Comparison of ENCODE assay signal across 9 cellular contexts in the genomic region with DNA sequence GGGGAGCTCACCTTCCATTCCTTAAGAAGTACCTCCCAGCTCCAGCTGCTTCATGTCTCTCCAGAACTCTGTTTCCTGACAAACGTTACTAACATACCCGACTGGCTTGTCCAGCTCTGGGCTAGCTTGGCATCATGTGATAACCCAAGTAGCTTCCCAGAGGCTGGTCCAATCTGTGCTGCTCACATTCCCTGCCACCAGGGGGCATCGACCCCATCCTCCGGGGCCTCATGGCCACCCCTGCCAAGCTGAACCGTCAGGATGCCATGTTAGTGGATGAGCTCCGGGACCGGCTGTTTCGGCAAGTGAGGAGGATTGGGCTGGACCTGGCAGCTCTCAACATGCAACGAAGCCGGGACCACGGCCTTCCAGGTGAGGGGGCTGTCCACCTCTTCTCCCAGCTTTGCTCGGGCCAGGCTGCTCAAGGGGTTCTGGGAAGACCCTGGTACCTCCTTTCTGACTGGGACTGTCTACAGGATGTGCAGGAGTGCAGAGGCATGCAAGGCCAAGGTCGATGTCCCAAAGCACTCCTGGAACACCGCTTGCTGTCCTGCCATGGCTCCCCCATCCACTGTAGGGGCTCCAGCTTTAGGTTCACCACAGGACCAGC. TPM values are rescaled to one million over a fixed set of nuclear protein-coding genes. Genes with fewer than 3 reads are reported as not detected.
DNase-seq lines count a peak whose midpoint lies in the region; ATAC-seq, FAIRE-seq and TF ChIP-seq lines count a peak whose summit lies in the region.
"Had no signal": no experiment of that assay in that cellular context is flagged by ENCODE, and none has a peak within 500 bp of the region (broad histone marks: within the 10 kb centered on the region; RNA-seq: fewer than 3 reads in every experiment).

No MANE protein-coding gene starts in this region.

- no peak overlapping the region for H3K4me2 ChIP-seq in endothelial cell of umbilical vein (ENCODE audit: insufficient read depth, low read length)

- POLR2A ChIA-PET in activated CD4-positive, alpha-beta memory T cell treated with anti-CD3 and anti-CD28 coated beads for 36 hours (lab: Charles Lee) = interaction anchor here (0.5 kb wide), 1 partner anchor 205 kb away, joined by 6 read pairs; no protein-coding TSS in a partner anchor
- POLR2A ChIA-PET in endothelial cell of umbilical vein (lab: Charles Lee) = no interaction called here

- H3K4me1 Mint-ChIP-seq in activated CD4-positive, alpha-beta memory T cell treated with anti-CD3 and anti-CD28 coated beads for 36 hours (ENCODE audit: low read depth) = peaks cover 3% of the 10 kb centered on the region
- H3K4me1 Mint-ChIP-seq in osteocyte (ENCODE audit: unreplicated experiment) = no peaks in the 10 kb centered on the region

- peak; percentile 86 for DNase-seq in BE2C
- peak; percentile 77 to 88 for DNase-seq in NCI-H526 (lab: John Stamatoyannopoulos, UW)
- peak; percentile 74 for DNase-seq in activated CD4-positive, alpha-beta memory T cell treated with anti-CD3 and anti-CD28 coated beads for 36 hours
- DNase-seq in endothelial cell of umbilical vein (ENCODE audit: low read depth, low spot score) = peak; percentile 43
- DNase-seq in osteocyte (ENCODE audit: extremely low spot score, unreplicated experiment) = no peak

- peaks cover 18% of the 10 kb centered on the region for H3K27me3 ChIP-seq in BE2C
- peaks cover 0 to 3% of the 10 kb centered on the region in 2 experiments for H3K27me3 ChIP-seq in endothelial cell of umbilical vein (ENCODE audit: control insufficient read depth in 2 of 2, insufficient read depth in 2 of 2, low read length in 2 of 2)

- H3K9me3 Mint-ChIP-seq in activated CD4-positive, alpha-beta memory T cell treated with anti-CD3 and anti-CD28 coated beads for 36 hours = no peaks in the 10 kb centered on the region
- H3K9me3 Mint-ChIP-seq in osteocyte (ENCODE audit: unreplicated experiment) = no peaks in the 10 kb centered on the region
- H3K9me3 Mint-ChIP-seq: stimulated activated naive CD8-positive, alpha-beta T cell treated with anti-CD3 and anti-CD28 coated beads, Interleukin-15, Interleukin-2, amounts not matched to agents 100 ng/mL and 50 ng/mL, for 24 hours had no signal

- H3K27ac ChIP-seq in endothelial cell of umbilical vein (ENCODE audit: insufficient read depth, low read depth, low read length) = no peak overlapping the region

- H3K4me3 Mint-ChIP-seq in activated CD4-positive, alpha-beta memory T cell treated with anti-CD3 and anti-CD28 coated beads for 36 hours = no peak overlapping the region
- H3K4me3 Mint-ChIP-seq in osteocyte (ENCODE audit: unreplicated experiment) = no peak overlapping the region
- H3K4me3 Mint-ChIP-seq: stimulated activated naive CD8-positive, alpha-beta T cell treated with anti-CD3 and anti-CD28 coated beads, Interleukin-15, Interleukin-2, amounts not matched to agents 100 ng/mL and 50 ng/mL, for 24 hours had no signal

- FAIRE-seq in endothelial cell of umbilical vein (lab: Jason Lieb, UNC) = peak; percentile 4

- no peak overlapping the region for H3K27ac Mint-ChIP-seq in activated CD4-positive, alpha-beta memory T cell treated with anti-CD3 and anti-CD28 coated beads for 36 hours
- H3K27ac Mint-ChIP-seq in osteocyte (ENCODE audit: unreplicated experiment) = no peak overlapping the region
- H3K27ac Mint-ChIP-seq: stimulated activated naive CD8-positive, alpha-beta T cell treated with anti-CD3 and anti-CD28 coated beads, Interleukin-15, Interleukin-2, amounts not matched to agents 100 ng/mL and 50 ng/mL, for 24 hours had no signal

- no peaks in the 10 kb centered on the region for H3K79me2 ChIP-seq in endothelial cell of umbilical vein (ENCODE audit: control insufficient read depth, insufficient read depth, low read length)

- no peaks in the 10 kb centered on the region for H4K20me1 ChIP-seq in endothelial cell of umbilical vein (replicated peaks; ENCODE audit: control insufficient read depth, extremely low read depth, insufficient read depth, low read length)

- H3K36me3 Mint-ChIP-seq in activated CD4-positive, alpha-beta memory T cell treated with anti-CD3 and anti-CD28 coated beads for 36 hours = no peaks in the 10 kb centered on the region
- no peaks in the 10 kb centered on the region for H3K36me3 Mint-ChIP-seq in osteocyte (ENCODE audit: unreplicated experiment)

- H3K4me3 ChIP-seq in BE2C (ENCODE audit: low read depth, low read length) (peak overlapping the region; percentile 31), endothelial cell of umbilical vein (replicated peaks in 1 of 3; ENCODE audit: insufficient read depth in 1 of 3, low read depth in 1 of 3, low read length in 3 of 3) (no peak overlapping the region)

- H3K9ac ChIP-seq in endothelial cell of umbilical vein (replicated peaks; ENCODE audit: extremely low read depth, insufficient read depth, low read length) = no peak overlapping the region

- intact Hi-C loops in activated CD4-positive, alpha-beta memory T cell treated with anti-CD3 and anti-CD28 coated beads for 36 hours (cut with micrococcal nuclease) = no loop called here
- intact Hi-C loops in endothelial cell of umbilical vein (cut with micrococcal nuclease) = loop anchor here (1.0 to 5.0 kb wide), 2 partner anchors 47 to 247 kb away; no protein-coding TSS in a partner anchor

- H3K27me3 Mint-ChIP-seq in activated CD4-positive, alpha-beta memory T cell treated with anti-CD3 and anti-CD28 coated beads for 36 hours = peaks cover 10% of the 10 kb centered on the region
- H3K27me3 Mint-ChIP-seq in osteocyte (ENCODE audit: unreplicated experiment) = peaks cover 6% of the 10 kb centered on the region

- ATAC-seq in GM19397 (IDR thresholded peaks at IDR 0.05; ENCODE audit: unreplicated experiment) (peak; percentile 53), HG03378 (IDR thresholded peaks at IDR 0.05; ENCODE audit: unreplicated experiment) (no peak), GM19455 (IDR thresholded peaks at IDR 0.05; ENCODE audit: unreplicated experiment) (no peak)

- no TSS peak for BruUV-seq in endothelial cell of umbilical vein (replicated peaks; lab: Mats Ljungman, UMichigan)

- no peaks in the 10 kb centered on the region for H3K9me1 ChIP-seq in endothelial cell of umbilical vein (replicated peaks; ENCODE audit: control insufficient read depth, extremely low read depth, insufficient read depth, low read length)

- no peak overlapping the region for H2AFZ ChIP-seq in endothelial cell of umbilical vein (ENCODE audit: low read depth, low read length)

- no peak for TF ChIP-seq POLR2A in endothelial cell of umbilical vein (IDR thresholded peaks at IDR 0.05; ENCODE audit: low read depth, low read length)

- H3K9me3 ChIP-seq in BE2C (no peaks in the 10 kb centered on the region), endothelial cell of umbilical vein (replicated peaks; ENCODE audit: control insufficient read depth, insufficient read depth, low read length) (no peaks in the 10 kb centered on the region)

- no peaks in the 10 kb centered on the region for H3K36me3 ChIP-seq in BE2C
- H3K36me3 ChIP-seq in endothelial cell of umbilical vein (ENCODE audit: control insufficient read depth in 2 of 2, extremely low read depth in 1 of 2, insufficient read depth in 2 of 2, low read length in 2 of 2) = no peaks in the 10 kb centered on the region

- TF ChIP-seq CTCF in BE2C (IDR thresholded peaks at IDR 0.05; ENCODE audit: low read depth, low read length) (peak; percentile 87), endothelial cell of umbilical vein (IDR thresholded peaks at IDR 0.05; ENCODE audit: extremely low read depth in 1 of 2, insufficient read depth in 1 of 2, low read depth in 1 of 2, low read length in 2 of 2) (peak; percentile 65 to 75), osteocyte (IDR thresholded peaks at IDR 0.05) (peak; percentile 54)

- CTCF ChIA-PET in activated CD4-positive, alpha-beta memory T cell treated with anti-CD3 and anti-CD28 coated beads for 36 hours (lab: Charles Lee) = interaction anchor here (0.6 to 3.9 kb wide), 35 partner anchors 8 to 308 kb away, joined by 3 to 27 read pairs (median 4); partner anchors contain the start of genes EPX, MKS1 and RNF43
- CTCF ChIA-PET in endothelial cell of umbilical vein (lab: Charles Lee) = interaction anchor here (0.6 to 3.3 kb wide), 17 partner anchors 10 to 250 kb away, joined by 3 to 21 read pairs (median 5); partner anchors contain the start of genes MKS1 and RNF43

- H3K4me1 ChIP-seq in BE2C (no peaks in the 10 kb centered on the region), endothelial cell of umbilical vein (ENCODE audit: control insufficient read depth, extremely low read depth, insufficient read depth, low read length) (no peaks in the 10 kb centered on the region)

- dilution Hi-C loops in endothelial cell of umbilical vein (cut with MboI; ENCODE audit: extremely low pct_ligation_motif_present, low sequenced_read_pairs) = no loop called here

RNA-seq across cellular contexts. Expression of gene EPX, which starts 7.6 kb away (rescaled TPM):
- polyA plus RNA-seq in BE2C (2012; ENCODE audit: insufficient read depth, insufficient read length, low read depth) = 0.74 TPM
- total RNA-seq in activated CD4-positive, alpha-beta memory T cell treated with anti-CD3 and anti-CD28 coated beads for 36 hours = not detected
- total RNA-seq in endothelial cell of umbilical vein = not detected in 2 replicates
- not detected in 2 replicates for polyA plus RNA-seq in endothelial cell of umbilical vein
- not detected in 2 replicates for polyA plus RNA-seq in endothelial cell of umbilical vein (2011; cell fraction: cytosol; rRNA removed)
- not detected in 2 replicates for polyA plus RNA-seq in endothelial cell of umbilical vein (2011; cell fraction: nucleus; rRNA removed)
- polyA plus RNA-seq in endothelial cell of umbilical vein (2012) = 0.07 TPM in 1 of 2 replicates, not detected in the other
- not detected in 2 replicates for polyA minus RNA-seq in endothelial cell of umbilical vein
- not detected for polyA minus RNA-seq in endothelial cell of umbilical vein (2011; cell fraction: cytosol; rRNA and poly(A)+ RNA removed)
- not detected in 2 replicates for polyA minus RNA-seq in endothelial cell of umbilical vein (2011; cell fraction: nucleus; rRNA and poly(A)+ RNA removed)
- not detected in 2 replicates for total RNA-seq in osteocyte

RNA-seq across cellular contexts. Expression of gene MKS1, which starts 18.9 kb away (rescaled TPM):
- 25.2 TPM for polyA plus RNA-seq in BE2C (2012; ENCODE audit: insufficient read depth, insufficient read length, low read depth)
- total RNA-seq in activated CD4-positive, alpha-beta memory T cell treated with anti-CD3 and anti-CD28 coated beads for 36 hours = 10 to 100 TPM; 23.5 to 27.3 TPM
- total RNA-seq in endothelial cell of umbilical vein = 12.2 and 16.3 TPM in 2 replicates
- 13.2 TPM in 2 replicates for polyA plus RNA-seq in endothelial cell of umbilical vein
- 12.1 and 14.6 TPM in 2 replicates for polyA plus RNA-seq in endothelial cell of umbilical vein (2011; cell fraction: cytosol; rRNA removed)
- polyA plus RNA-seq in endothelial cell of umbilical vein (2011; cell fraction: nucleus; rRNA removed) = 38.6 and 41.0 TPM in 2 replicates
- 12.2 and 12.3 TPM in 2 replicates for polyA plus RNA-seq in endothelial cell of umbilical vein (2012)
- 10.8 and 16.5 TPM in 2 replicates for polyA minus RNA-seq in endothelial cell of umbilical vein
- 7.1 TPM for polyA minus RNA-seq in endothelial cell of umbilical vein (2011; cell fraction: cytosol; rRNA and poly(A)+ RNA removed)
- 10.9 and 12.4 TPM in 2 replicates for polyA minus RNA-seq in endothelial cell of umbilical vein (2011; cell fraction: nucleus; rRNA and poly(A)+ RNA removed)
- total RNA-seq in osteocyte = 21.5 and 24.1 TPM in 2 replicates

RNA-seq across cellular contexts. Expression of gene OR4D2, which starts 33.3 kb away (rescaled TPM):
- polyA plus RNA-seq in BE2C (2012; ENCODE audit: insufficient read depth, insufficient read length, low read depth) = not detected
- total RNA-seq in activated CD4-positive, alpha-beta memory T cell treated with anti-CD3 and anti-CD28 coated beads for 36 hours = not detected
- total RNA-seq in endothelial cell of umbilical vein (not detected in 2 replicates), osteocyte (not detected in 2 replicates)
- polyA plus RNA-seq in endothelial cell of umbilical vein = not detected in 2 replicates
- polyA plus RNA-seq in endothelial cell of umbilical vein (2011; cell fraction: cytosol; rRNA removed) = not detected in 2 replicates
- not detected in 2 replicates for polyA plus RNA-seq in endothelial cell of umbilical vein (2011; cell fraction: nucleus; rRNA removed)
- polyA plus RNA-seq in endothelial cell of umbilical vein (2012) = not detected in 2 replicates
- polyA minus RNA-seq in endothelial cell of umbilical vein = not detected in 2 replicates
- not detected for polyA minus RNA-seq in endothelial cell of umbilical vein (2011; cell fraction: cytosol; rRNA and poly(A)+ RNA removed)
- polyA minus RNA-seq in endothelial cell of umbilical vein (2011; cell fraction: nucleus; rRNA and poly(A)+ RNA removed) = not detected in 2 replicates

RNA-seq across cellular contexts. Expression of gene LPO, which starts 38.3 kb away (rescaled TPM):
- not detected for polyA plus RNA-seq in BE2C (2012; ENCODE audit: insufficient read depth, insufficient read length, low read depth)
- total RNA-seq in activated CD4-positive, alpha-beta memory T cell treated with anti-CD3 and anti-CD28 coated beads for 36 hours = not detected
- total RNA-seq in endothelial cell of umbilical vein = not detected in 2 replicates
- not detected in 2 replicates for polyA plus RNA-seq in endothelial cell of umbilical vein
- not detected in 2 replicates for polyA plus RNA-seq in endothelial cell of umbilical vein (2011; cell fraction: cytosol; rRNA removed)
- not detected in 2 replicates for polyA plus RNA-seq in endothelial cell of umbilical vein (2011; cell fraction: nucleus; rRNA removed)
- polyA plus RNA-seq in endothelial cell of umbilical vein (2012) = not detected in 2 replicates
- polyA minus RNA-seq in endothelial cell of umbilical vein = not detected in 2 replicates
- not detected for polyA minus RNA-seq in endothelial cell of umbilical vein (2011; cell fraction: cytosol; rRNA and poly(A)+ RNA removed)
- not detected in 2 replicates for polyA minus RNA-seq in endothelial cell of umbilical vein (2011; cell fraction: nucleus; rRNA and poly(A)+ RNA removed)
- not detected in 2 replicates for total RNA-seq in osteocyte

RNA-seq across cellular contexts. Expression of gene OR4D1, which starts 51.9 kb away (rescaled TPM):
- 0.65 TPM for polyA plus RNA-seq in BE2C (2012; ENCODE audit: insufficient read depth, insufficient read length, low read depth)
- under 1 TPM; 0.17 to 0.27 TPM for total RNA-seq in activated CD4-positive, alpha-beta memory T cell treated with anti-CD3 and anti-CD28 coated beads for 36 hours
- not detected in 2 replicates for total RNA-seq in endothelial cell of umbilical vein
- polyA plus RNA-seq in endothelial cell of umbilical vein = not detected in 2 replicates
- not detected in 2 replicates for polyA plus RNA-seq in endothelial cell of umbilical vein (2011; cell fraction: cytosol; rRNA removed)
- not detected in 2 replicates for polyA plus RNA-seq in endothelial cell of umbilical vein (2011; cell fraction: nucleus; rRNA removed)
- not detected in 2 replicates for polyA plus RNA-seq in endothelial cell of umbilical vein (2012)
- polyA minus RNA-seq in endothelial cell of umbilical vein = not detected in 2 replicates
- polyA minus RNA-seq in endothelial cell of umbilical vein (2011; cell fraction: cytosol; rRNA and poly(A)+ RNA removed) = not detected
- not detected in 2 replicates for polyA minus RNA-seq in endothelial cell of umbilical vein (2011; cell fraction: nucleus; rRNA and poly(A)+ RNA removed)
- 0.11 TPM in 1 of 2 replicates, not detected in the other for total RNA-seq in osteocyte
